ENCODE assay signal across 1 cellular context in the genomic region with DNA sequence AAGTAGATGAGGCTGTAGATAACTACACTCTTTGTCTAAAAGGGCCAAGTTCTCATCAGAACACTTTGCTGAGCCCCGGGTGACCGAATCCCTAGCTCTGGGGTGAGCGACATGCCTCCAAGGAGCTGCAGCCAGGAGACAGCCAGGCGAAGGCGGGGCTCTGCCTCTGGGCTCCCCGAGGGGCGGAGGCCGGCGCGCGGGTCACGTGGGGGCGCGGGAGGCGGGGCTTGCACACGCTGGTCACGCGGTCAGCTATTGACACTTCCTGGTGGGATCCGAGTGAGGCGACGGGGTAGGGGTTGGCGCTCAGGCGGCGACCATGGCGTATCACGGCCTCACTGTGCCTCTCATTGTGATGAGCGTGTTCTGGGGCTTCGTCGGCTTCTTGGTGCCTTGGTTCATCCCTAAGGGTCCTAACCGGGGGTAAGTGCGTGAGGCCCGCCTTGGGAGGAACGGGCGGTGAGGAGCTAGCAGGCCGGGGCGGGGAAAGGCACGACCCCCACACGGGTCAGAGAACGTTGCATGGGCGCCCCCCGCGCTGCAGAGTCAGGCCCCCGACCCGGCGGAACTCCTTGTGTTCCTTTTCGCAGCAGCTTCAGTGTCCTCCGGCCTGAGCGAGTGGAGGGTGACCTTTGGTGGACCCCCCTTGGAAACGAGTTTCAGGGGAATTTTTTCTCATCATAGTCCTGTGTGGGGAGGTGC.
TF ChIP-seq lines count a peak whose summit lies in the region.

Gene ATP6V0E1 (plus strand): TSS at position 230 of the 702 bp plus-strand sequence. CDS start 90 bp downstream, at position 320.

TF ChIP-seq in K562, 482 proteins besides CTCF, POLR2A, EP300 and RAD21 (continued from another document and continues in another):
- no peak; a peak in 1 of 4 replicates for TF ChIP-seq KDM1A (IDR thresholded peaks at IDR 0.05)
- no peak for TF ChIP-seq EWSR1 (IDR thresholded peaks at IDR 0.05; ENCODE audit: borderline replicate concordance, low read depth, partially characterized antibody)
- peak; percentile 61 for TF ChIP-seq RFX1 (IDR thresholded peaks at IDR 0.05)
- no peak for TF ChIP-seq NR0B1 (IDR thresholded peaks at IDR 0.05; ENCODE audit: partially characterized antibody)
- TF ChIP-seq ZBED1 (IDR thresholded peaks at IDR 0.05) = 0 out of 2 replicates have a peak, but pooled peaks have one; percentile 10
- TF ChIP-seq ATF7 (IDR thresholded peaks at IDR 0.05) = peak; percentile 40; the same call in 1 of the 2 replicates
- TF ChIP-seq JUN (IDR thresholded peaks at IDR 0.05; ENCODE audit: borderline replicate concordance, low read depth, low read length) = peak; percentile 67; the same call in 1 of the 2 replicates
- TF ChIP-seq JUN (CRISPR knock-in tag; IDR thresholded peaks at IDR 0.05; ENCODE audit: borderline replicate concordance) = no peak
- TF ChIP-seq HMG20A (CRISPR knock-in tag; conservative IDR thresholded peaks at IDR 0.05) = no peak
- TF ChIP-seq RAD51 (IDR thresholded peaks at IDR 0.05; ENCODE audit: borderline replicate concordance, low read depth) = peak; percentile 98
- peak; percentile 59 for TF ChIP-seq ZBTB7A (IDR thresholded peaks at IDR 0.05; ENCODE audit: borderline replicate concordance, control insufficient read depth, low read depth, low read length)
- TF ChIP-seq ZNF668 (CRISPR knock-in tag; IDR thresholded peaks at IDR 0.05) = no peak
- no peak for TF ChIP-seq HMBOX1 (IDR thresholded peaks at IDR 0.05)
- no peak for TF ChIP-seq ILK (tag; IDR thresholded peaks at IDR 0.05; ENCODE audit: borderline replicate concordance, low read depth)
- TF ChIP-seq MEIS2 (IDR thresholded peaks at IDR 0.05; ENCODE audit: partially characterized antibody) = peak; percentile 44
- peak in 1 of 2 experiments; percentile 44; a peak in 2 of 3 replicates for TF ChIP-seq CBX3 (IDR thresholded peaks at IDR 0.05; ENCODE audit: borderline replicate concordance in 1 of 2, low read length in 2 of 2)
- no peak for TF ChIP-seq MECOM (CRISPR knock-in tag; IDR thresholded peaks at IDR 0.05)
- TF ChIP-seq GTF3C2 (IDR thresholded peaks at IDR 0.05; ENCODE audit: borderline replicate concordance, extremely low read depth, insufficient read length) = no peak
- TF ChIP-seq THRAP3 (IDR thresholded peaks at IDR 0.05; ENCODE audit: borderline replicate concordance) = no peak
- peak; percentile 53 for TF ChIP-seq GABPB1 (CRISPR knock-in tag; IDR thresholded peaks at IDR 0.05)
- TF ChIP-seq JUNB (CRISPR knock-in tag; conservative IDR thresholded peaks at IDR 0.05) = no peak
- no peak for TF ChIP-seq POU5F1 (IDR thresholded peaks at IDR 0.05; ENCODE audit: borderline replicate concordance, low read depth, low read length, partially characterized antibody)
- TF ChIP-seq KDM5B (IDR thresholded peaks at IDR 0.05; ENCODE audit: insufficient replicate concordance, low read depth, low read length) = peak; percentile 63
- 0 out of 2 replicates have a peak, but pooled peaks have one; percentile 37 for TF ChIP-seq KLF1 (tag; IDR thresholded peaks at IDR 0.05)
- no peak for TF ChIP-seq PTTG1 (tag; IDR thresholded peaks at IDR 0.05; ENCODE audit: low read depth)
- peak; percentile 72 to 90 for TF ChIP-seq MAZ (CRISPR knock-in tag; conservative IDR thresholded peaks at IDR 0.05 in 1 of 2, IDR thresholded peaks at IDR 0.05 in 1 of 2)
- no peak for TF ChIP-seq NR2F6 (CRISPR knock-in tag; IDR thresholded peaks at IDR 0.05)
- TF ChIP-seq FOXJ3 (CRISPR knock-in tag; IDR thresholded peaks at IDR 0.05) = no peak
- peak; percentile 66; the same call in 1 of the 2 replicates for TF ChIP-seq CREM (IDR thresholded peaks at IDR 0.05; ENCODE audit: low read depth)
- TF ChIP-seq, protein P1, sequence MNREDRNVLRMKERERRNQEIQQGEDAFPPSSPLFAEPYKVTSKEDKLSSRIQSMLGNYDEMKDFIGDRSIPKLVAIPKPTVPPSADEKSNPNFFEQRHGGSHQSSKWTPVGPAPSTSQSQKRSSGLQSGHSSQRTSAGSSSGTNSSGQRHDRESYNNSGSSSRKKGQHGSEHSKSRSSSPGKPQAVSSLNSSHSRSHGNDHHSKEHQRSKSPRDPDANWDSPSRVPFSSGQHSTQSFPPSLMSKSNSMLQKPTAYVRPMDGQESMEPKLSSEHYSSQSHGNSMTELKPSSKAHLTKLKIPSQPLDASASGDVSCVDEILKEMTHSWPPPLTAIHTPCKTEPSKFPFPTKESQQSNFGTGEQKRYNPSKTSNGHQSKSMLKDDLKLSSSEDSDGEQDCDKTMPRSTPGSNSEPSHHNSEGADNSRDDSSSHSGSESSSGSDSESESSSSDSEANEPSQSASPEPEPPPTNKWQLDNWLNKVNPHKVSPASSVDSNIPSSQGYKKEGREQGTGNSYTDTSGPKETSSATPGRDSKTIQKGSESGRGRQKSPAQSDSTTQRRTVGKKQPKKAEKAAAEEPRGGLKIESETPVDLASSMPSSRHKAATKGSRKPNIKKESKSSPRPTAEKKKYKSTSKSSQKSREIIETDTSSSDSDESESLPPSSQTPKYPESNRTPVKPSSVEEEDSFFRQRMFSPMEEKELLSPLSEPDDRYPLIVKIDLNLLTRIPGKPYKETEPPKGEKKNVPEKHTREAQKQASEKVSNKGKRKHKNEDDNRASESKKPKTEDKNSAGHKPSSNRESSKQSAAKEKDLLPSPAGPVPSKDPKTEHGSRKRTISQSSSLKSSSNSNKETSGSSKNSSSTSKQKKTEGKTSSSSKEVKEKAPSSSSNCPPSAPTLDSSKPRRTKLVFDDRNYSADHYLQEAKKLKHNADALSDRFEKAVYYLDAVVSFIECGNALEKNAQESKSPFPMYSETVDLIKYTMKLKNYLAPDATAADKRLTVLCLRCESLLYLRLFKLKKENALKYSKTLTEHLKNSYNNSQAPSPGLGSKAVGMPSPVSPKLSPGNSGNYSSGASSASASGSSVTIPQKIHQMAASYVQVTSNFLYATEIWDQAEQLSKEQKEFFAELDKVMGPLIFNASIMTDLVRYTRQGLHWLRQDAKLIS (CRISPR knock-in tag; IDR thresholded peaks at IDR 0.05) = peak; percentile 69; the same call in 1 of the 2 replicates
- no peak for TF ChIP-seq OTX1 (CRISPR knock-in tag; IDR thresholded peaks at IDR 0.05)
- peak; percentile 75 for TF ChIP-seq SAP30 (IDR thresholded peaks at IDR 0.05; ENCODE audit: borderline replicate concordance, insufficient read depth, low read depth, low read length, poor library complexity, severe bottlenecking)
- no peak for TF ChIP-seq HDGF (IDR thresholded peaks at IDR 0.05)
- TF ChIP-seq L3MBTL2 (IDR thresholded peaks at IDR 0.05) = peak; percentile 62
- no peak for TF ChIP-seq ZNF347 (CRISPR knock-in tag; IDR thresholded peaks at IDR 0.05; ENCODE audit: low read depth)
- TF ChIP-seq ZBTB49 (CRISPR knock-in tag; IDR thresholded peaks at IDR 0.05; ENCODE audit: borderline replicate concordance) = no peak
- TF ChIP-seq, protein P2, sequence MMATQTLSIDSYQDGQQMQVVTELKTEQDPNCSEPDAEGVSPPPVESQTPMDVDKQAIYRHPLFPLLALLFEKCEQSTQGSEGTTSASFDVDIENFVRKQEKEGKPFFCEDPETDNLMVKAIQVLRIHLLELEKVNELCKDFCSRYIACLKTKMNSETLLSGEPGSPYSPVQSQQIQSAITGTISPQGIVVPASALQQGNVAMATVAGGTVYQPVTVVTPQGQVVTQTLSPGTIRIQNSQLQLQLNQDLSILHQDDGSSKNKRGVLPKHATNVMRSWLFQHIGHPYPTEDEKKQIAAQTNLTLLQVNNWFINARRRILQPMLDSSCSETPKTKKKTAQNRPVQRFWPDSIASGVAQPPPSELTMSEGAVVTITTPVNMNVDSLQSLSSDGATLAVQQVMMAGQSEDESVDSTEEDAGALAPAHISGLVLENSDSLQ (IDR thresholded peaks at IDR 0.05) = peak; percentile 94
- no peak for TF ChIP-seq YBX1 (IDR thresholded peaks at IDR 0.05)
- TF ChIP-seq SNRNP70 (optimal IDR thresholded peaks at IDR 0.05; ENCODE audit: low read depth, low read length) = no peak
- TF ChIP-seq SIN3B (IDR thresholded peaks at IDR 0.05; ENCODE audit: low read depth) = no peak
- TF ChIP-seq GATA2 (CRISPR knock-in tag; IDR thresholded peaks at IDR 0.05) = 0 out of 2 replicates have a peak, but pooled peaks have one; percentile 35
- TF ChIP-seq SAFB2 (IDR thresholded peaks at IDR 0.05; ENCODE audit: borderline replicate concordance, low read depth, low read length, severe bottlenecking) = no peak
- TF ChIP-seq TBL1XR1 (IDR thresholded peaks at IDR 0.05; ENCODE audit: low read length in 2 of 2) = 0 out of 4 replicates have a peak, but pooled peaks of 1 of the 2 experiments have one; percentile 4
- no peak for TF ChIP-seq TRIM25 (IDR thresholded peaks at IDR 0.05; ENCODE audit: borderline replicate concordance)
- no peak for TF ChIP-seq NFIX (CRISPR knock-in tag; IDR thresholded peaks at IDR 0.05; ENCODE audit: low read depth)
- TF ChIP-seq, protein P3, sequence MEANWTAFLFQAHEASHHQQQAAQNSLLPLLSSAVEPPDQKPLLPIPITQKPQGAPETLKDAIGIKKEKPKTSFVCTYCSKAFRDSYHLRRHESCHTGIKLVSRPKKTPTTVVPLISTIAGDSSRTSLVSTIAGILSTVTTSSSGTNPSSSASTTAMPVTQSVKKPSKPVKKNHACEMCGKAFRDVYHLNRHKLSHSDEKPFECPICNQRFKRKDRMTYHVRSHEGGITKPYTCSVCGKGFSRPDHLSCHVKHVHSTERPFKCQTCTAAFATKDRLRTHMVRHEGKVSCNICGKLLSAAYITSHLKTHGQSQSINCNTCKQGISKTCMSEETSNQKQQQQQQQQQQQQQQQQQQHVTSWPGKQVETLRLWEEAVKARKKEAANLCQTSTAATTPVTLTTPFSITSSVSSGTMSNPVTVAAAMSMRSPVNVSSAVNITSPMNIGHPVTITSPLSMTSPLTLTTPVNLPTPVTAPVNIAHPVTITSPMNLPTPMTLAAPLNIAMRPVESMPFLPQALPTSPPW (CRISPR knock-in tag; IDR thresholded peaks at IDR 0.05) = peak; percentile 93
